ENCODE assay signal across 8 cellular contexts in the genomic region with DNA sequence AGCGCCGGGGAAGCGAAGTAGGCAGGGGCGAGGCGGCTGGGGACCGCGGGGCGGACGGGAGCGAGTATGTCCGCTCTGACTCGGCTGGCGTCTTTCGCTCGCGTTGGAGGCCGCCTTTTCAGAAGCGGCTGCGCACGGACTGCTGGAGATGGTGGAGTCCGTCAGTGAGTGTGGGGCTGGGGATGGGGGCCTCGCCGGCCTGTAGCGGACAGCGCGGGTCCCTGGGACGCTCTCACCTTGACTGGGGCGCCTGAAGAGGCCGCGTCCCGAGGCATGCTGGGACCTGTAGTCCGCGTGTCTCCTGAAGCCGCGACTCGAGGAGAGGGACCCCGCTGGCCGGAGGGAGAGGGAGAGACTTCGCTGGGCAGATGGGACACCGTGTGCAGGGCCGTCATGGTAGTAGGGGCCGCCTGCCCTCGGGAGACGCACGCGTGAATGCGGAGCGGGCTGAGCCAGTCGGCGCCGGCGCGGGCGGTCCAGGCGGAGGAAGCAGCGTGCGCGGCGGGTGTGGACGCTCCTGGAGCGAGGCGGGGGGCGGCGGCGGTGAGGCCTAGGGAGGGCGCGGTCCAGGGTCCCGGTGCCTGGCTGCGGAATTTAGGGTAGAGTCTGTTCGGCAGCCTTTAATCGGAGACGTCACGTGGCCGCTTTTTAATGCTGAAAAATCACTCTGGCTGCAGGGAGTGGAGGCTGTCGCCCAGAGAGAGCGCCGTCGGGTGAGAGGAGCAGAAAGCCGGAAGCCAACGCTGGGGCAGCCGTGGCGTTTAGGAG. TPM values are rescaled to one million over a fixed set of nuclear protein-coding genes. Genes with fewer than 3 reads are reported as not detected.
DNase-seq lines count a peak whose midpoint lies in the region; ATAC-seq, FAIRE-seq and TF ChIP-seq lines count a peak whose summit lies in the region.

A gene (plus strand): TSS at position 30 of the 768 bp plus-strand sequence. CDS start 37 bp downstream, at position 67.

- H3K4me3 Mint-ChIP-seq in T-helper 17 cell = peak within 1 kb of the TSS; percentile 100

- H2AFZ ChIP-seq in GM12878 (ENCODE audit: control insufficient read depth, low read depth, low read length) = peak within 1 kb of the TSS; percentile 99

- SMC1A ChIA-PET in GM12878 (lab: Charles Lee; ENCODE audit: uncharacterized antibody, unreplicated experiment) = interaction anchor here (0.6 to 3.2 kb wide), 5 partner anchors 22 to 1027 kb away, joined by 3 to 11 read pairs (median 3); no protein-coding TSS in a partner anchor

- H3K27ac ChIP-seq in GM12878 (ENCODE audit: control insufficient read depth, insufficient read depth) = peak within 1 kb of the TSS; percentile 90

- no peak for TF ChIP-seq EP300 in GM12878 (IDR thresholded peaks at IDR 0.05; ENCODE audit: borderline replicate concordance in 1 of 2, control insufficient read depth in 1 of 2, low read depth in 2 of 2, low read length in 2 of 2)

- H3K9ac ChIP-seq in GM12878 (ENCODE audit: control insufficient read depth, insufficient read depth, low read length) = peak within 1 kb of the TSS; percentile 82

- H3K79me2 ChIP-seq in GM12878 (ENCODE audit: control insufficient read depth, insufficient read depth, low read length) = peaks cover 40% of the 10 kb centered on the region

- H3K4me2 ChIP-seq in GM12878 (ENCODE audit: control insufficient read depth, insufficient read depth) = peak within 1 kb of the TSS; percentile 95

- intact Hi-C loops in GM12878 (cut with micrococcal nuclease; ENCODE audit: unreplicated experiment) = loop anchor here (1.0 to 5.0 kb wide), 3 partner anchors 21 to 317 kb away; a partner anchor contains a TSS

- FAIRE-seq in GM12878 (lab: Jason Lieb, UNC) = no peak

- H3K27ac Mint-ChIP-seq in T-helper 17 cell = peak within 1 kb of the TSS; percentile 98

- CTCF ChIA-PET in GM12878 (lab: Yijun Ruan, JAX) = interaction anchor here (1.2 to 1.5 kb wide), 3 partner anchors 22 to 643 kb away, joined by 4 to 10 read pairs (median 8); no protein-coding TSS in a partner anchor

- peak; percentile 95 for TF ChIP-seq POLR2A in GM12878 (IDR thresholded peaks at IDR 0.05; ENCODE audit: low read depth, low read length)

- TF ChIP-seq RAD21 in GM12878 (IDR thresholded peaks at IDR 0.05; ENCODE audit: insufficient read depth, low read depth, low read length) = no peak

- peaks cover 11% of the 10 kb centered on the region for H3K4me1 ChIP-seq in GM12878 (ENCODE audit: control insufficient read depth, insufficient read depth, low read length)

- RAD21 ChIA-PET in GM12878 (lab: Charles Lee; ENCODE audit: unreplicated experiment) = interaction anchor here (0.9 to 1.4 kb wide), 3 partner anchors 20 to 179 kb away, joined by 3 to 12 read pairs (median 3); no protein-coding TSS in a partner anchor

- DNase-seq in NK-92 treated with Interleukin-12 subunit alpha and Interleukin-12 subunit beta, amount 100 ng/mL, for 24 hours (lab: John Stamatoyannopoulos, UW) = peak; percentile 89
- DNase-seq in NK-92 (lab: John Stamatoyannopoulos, UW; ENCODE audit: unreplicated experiment) = no peak
- DNase-seq in NCI-H128 (lab: John Stamatoyannopoulos, UW; ENCODE audit: unreplicated experiment) = peak; percentile 85
- peak; percentile 34 to 63 (median 56) for DNase-seq in T-helper 17 cell
- peak; percentile 57 for DNase-seq in GM12878 (ENCODE audit: low read depth, low spot score)
- DNase-seq in hypothalamus (lab: John Stamatoyannopoulos, UW) = peak; percentile 62 to 99 (median 91)
- peak; percentile 54 for DNase-seq in retinal pigment epithelial cell (ENCODE audit: low read depth)

- no peaks in the 10 kb centered on the region for H3K27me3 Mint-ChIP-seq in T-helper 17 cell

- POLR2A ChIA-PET in GM12878 (lab: Charles Lee) = interaction anchor here (0.6 to 1.2 kb wide), 9 partner anchors 20 to 1361 kb away, joined by 3 to 11 read pairs (median 3); no protein-coding TSS in a partner anchor

- BruUV-seq in GM12878 (replicated peaks; lab: Mats Ljungman, UMichigan) = no TSS peak

- WGBS in GM12878 (ENCODE audit: insufficient coverage, insufficient replicate concordance, low lambda C conversion rate, missing lambda C conversion rate) = 2% methylated on average over 60 of the region's 82 CpGs

- H3K4me3 ChIP-seq in GM12878 (peak within 1 kb of the TSS; percentile 77), retinal pigment epithelial cell (ENCODE audit: low read length) (peak within 1 kb of the TSS; percentile 80)

- ATAC-seq in HG02759 (IDR thresholded peaks at IDR 0.05; ENCODE audit: unreplicated experiment) (peak; percentile 94), T-helper 17 cell (peak; percentile 85), GM12878 (peak; percentile 93)

- H3K36me3 ChIP-seq in GM12878 (ENCODE audit: control insufficient read depth in 2 of 2, insufficient read depth in 2 of 2, low read length in 1 of 2) = no peaks in the 10 kb centered on the region

- TF ChIP-seq CTCF in GM12878 (IDR thresholded peaks at IDR 0.05 in 2 of 3, conservative IDR thresholded peaks at IDR 0.05 in 1 of 3; ENCODE audit: control insufficient read depth in 2 of 3, extremely low read depth in 1 of 3, insufficient read depth in 1 of 3, low read depth in 3 of 3, low read length in 3 of 3) (no peak), retinal pigment epithelial cell (conservative IDR thresholded peaks at IDR 0.05; ENCODE audit: low read depth, low read length) (no peak)

- peaks cover 5% of the 10 kb centered on the region for H3K36me3 Mint-ChIP-seq in T-helper 17 cell (ENCODE audit: low read depth)

- H3K4me1 Mint-ChIP-seq in T-helper 17 cell = peaks cover 30% of the 10 kb centered on the region

- no peaks in the 10 kb centered on the region for H3K9me3 ChIP-seq in T-helper 17 cell (ENCODE audit: control insufficient read depth, low read length, poor library complexity, severe bottlenecking)
- no peaks in the 10 kb centered on the region for H3K9me3 ChIP-seq in GM12878 (replicated peaks; ENCODE audit: control insufficient read depth, insufficient read depth, low read length)

- in situ Hi-C loops in GM12878 (cut with MboI) = no loop called here

- H4K20me1 ChIP-seq in GM12878 (ENCODE audit: control insufficient read depth, insufficient read depth) = no peaks in the 10 kb centered on the region

- no peaks in the 10 kb centered on the region for H3K27me3 ChIP-seq in GM12878 (replicated peaks in 1 of 2; ENCODE audit: control insufficient read depth in 2 of 2, insufficient read depth in 2 of 2, low read length in 1 of 2)

TF ChIP-seq in GM12878, 131 proteins besides CTCF, POLR2A, EP300 and RAD21 (continues in another document):
- TF ChIP-seq SMAD5 (IDR thresholded peaks at IDR 0.05; ENCODE audit: low read depth) (0 out of 2 replicates have a peak, but pooled peaks have one; percentile 54), CREM (IDR thresholded peaks at IDR 0.05; ENCODE audit: low read depth) (peak; percentile 8; the same call in 1 of the 2 replicates), YY1 (IDR thresholded peaks at IDR 0.05; ENCODE audit: low read depth, low read length) (peak; percentile 59; the same call in 1 of the 2 replicates), BHLHE40 (IDR thresholded peaks at IDR 0.05; ENCODE audit: borderline replicate concordance in 1 of 2, low read depth in 2 of 2, low read length in 1 of 2) (peak in 1 of 2 experiments; percentile 63; a peak in 2 of 4 replicates)
- TF ChIP-seq, protein P1, sequence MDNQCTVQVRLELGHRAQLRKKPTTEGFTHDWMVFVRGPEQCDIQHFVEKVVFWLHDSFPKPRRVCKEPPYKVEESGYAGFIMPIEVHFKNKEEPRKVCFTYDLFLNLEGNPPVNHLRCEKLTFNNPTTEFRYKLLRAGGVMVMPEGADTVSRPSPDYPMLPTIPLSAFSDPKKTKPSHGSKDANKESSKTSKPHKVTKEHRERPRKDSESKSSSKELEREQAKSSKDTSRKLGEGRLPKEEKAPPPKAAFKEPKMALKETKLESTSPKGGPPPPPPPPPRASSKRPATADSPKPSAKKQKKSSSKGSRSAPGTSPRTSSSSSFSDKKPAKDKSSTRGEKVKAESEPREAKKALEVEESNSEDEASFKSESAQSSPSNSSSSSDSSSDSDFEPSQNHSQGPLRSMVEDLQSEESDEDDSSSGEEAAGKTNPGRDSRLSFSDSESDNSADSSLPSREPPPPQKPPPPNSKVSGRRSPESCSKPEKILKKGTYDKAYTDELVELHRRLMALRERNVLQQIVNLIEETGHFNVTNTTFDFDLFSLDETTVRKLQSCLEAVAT (IDR thresholded peaks at IDR 0.05) = peak; percentile 70
- TF ChIP-seq, protein P2, sequence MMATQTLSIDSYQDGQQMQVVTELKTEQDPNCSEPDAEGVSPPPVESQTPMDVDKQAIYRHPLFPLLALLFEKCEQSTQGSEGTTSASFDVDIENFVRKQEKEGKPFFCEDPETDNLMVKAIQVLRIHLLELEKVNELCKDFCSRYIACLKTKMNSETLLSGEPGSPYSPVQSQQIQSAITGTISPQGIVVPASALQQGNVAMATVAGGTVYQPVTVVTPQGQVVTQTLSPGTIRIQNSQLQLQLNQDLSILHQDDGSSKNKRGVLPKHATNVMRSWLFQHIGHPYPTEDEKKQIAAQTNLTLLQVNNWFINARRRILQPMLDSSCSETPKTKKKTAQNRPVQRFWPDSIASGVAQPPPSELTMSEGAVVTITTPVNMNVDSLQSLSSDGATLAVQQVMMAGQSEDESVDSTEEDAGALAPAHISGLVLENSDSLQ (IDR thresholded peaks at IDR 0.05) = peak; percentile 96; the same call in 1 of the 2 replicates

RNA-seq across cellular contexts. Expression of the gene that starts here (rescaled TPM):
- total RNA-seq in T-helper 17 cell = 100 to 1,000 TPM in 1 of 2 donors, 10 to 100 TPM in 1; 92.5 to 109 TPM
- total RNA-seq in GM12878 (2013; cell fraction: nucleolus; rRNA removed) = 32.0 and 32.8 TPM in 2 replicates
- 175 and 199 TPM in 2 replicates for total RNA-seq in GM12878 (2014; rRNA removed)
- 128 and 130 TPM in 2 replicates for total RNA-seq in GM12878 (2014; rRNA removed; fragmentation: Illumina TruSeq; extraction: Trizol)
- total RNA-seq in GM12878 (2021) = 184 and 186 TPM in 2 replicates
- polyA plus RNA-seq in GM12878 (2011; ENCODE audit: low read depth) = 185 TPM
- polyA plus RNA-seq in GM12878 (2011; rRNA removed) = 365 and 380 TPM in 2 replicates
- 681 and 759 TPM in 2 replicates for polyA plus RNA-seq in GM12878 (2011; cell fraction: cytosol; rRNA removed)
- 166 and 169 TPM in 2 replicates for polyA plus RNA-seq in GM12878 (2011; cell fraction: nucleus; rRNA removed)
- 152 and 162 TPM in 2 replicates for polyA plus RNA-seq in GM12878 (2012)
- 47.6 and 109 TPM in 2 replicates for polyA plus RNA-seq in GM12878 (2014; fragmentation: Illumina TruSeq; extraction: Trizol)
- 1,000 to 10,000 TPM; 1,189 to 1,236 TPM for polyA plus RNA-seq in GM12878 (2014; fragmentation: Nextera tagmentation; extraction: Ambion mirVana)
- polyA plus RNA-seq in GM12878 (2014; rRNA removed) = 268 and 280 TPM in 2 replicates
- polyA plus RNA-seq in GM12878 (2016; fragmentation: Nextera tagmentation; extraction: Ambion mirVana) = 100 to 1,000 TPM; 447 to 513 TPM
- polyA minus RNA-seq in GM12878 (2011; rRNA and poly(A)+ RNA removed) = 43.4 and 63.7 TPM in 2 replicates
- 21.8 and 24.5 TPM in 2 replicates for polyA minus RNA-seq in GM12878 (2011; cell fraction: cytosol; rRNA and poly(A)+ RNA removed)
- 11.8 and 17.4 TPM in 2 replicates for polyA minus RNA-seq in GM12878 (2011; cell fraction: nucleus; rRNA and poly(A)+ RNA removed)
